ENCODE assay signal across 37 cellular contexts in genomic region chr9:97243606-97244005, GRCh38.
"Had no signal": no experiment of that assay in that cellular context is flagged by ENCODE, and none has a peak within 500 bp of the region (broad histone marks: within the 10 kb centered on the region; RNA-seq: fewer than 3 reads in every experiment).

No MANE protein-coding gene starts in this region.

- H3K36me3 ChIP-seq: brain microvascular endothelial cell, Peyer's patch had no signal

- H3K36me3 Mint-ChIP-seq: activated naive CD8-positive, alpha-beta T cell treated with anti-CD3 and anti-CD28 coated beads for 36 hours had no signal

- H3K27me3 Mint-ChIP-seq: activated B cell treated with CpG ODN at 0.5 μM for 24 hours; activated CD4-positive, alpha-beta memory T cell treated with anti-CD3 and anti-CD28 coated beads, Interleukin-2, amount 10 ng/mL, durations not matched to agents 7 days and 5 days; activated CD8-positive, alpha-beta memory T cell treated with anti-CD3 and anti-CD28 coated beads, Interleukin-2, amount 10 ng/mL, durations not matched to agents 7 days and 5 days; activated naive CD8-positive, alpha-beta T cell treated with anti-CD3 and anti-CD28 coated beads for 36 hours; activated T-helper 17 cell treated with anti-CD3 and anti-CD28 coated beads, Interleukin-2, amount 50 U/mL, for 72 hours; central memory CD8-positive, alpha-beta T cell had no signal

- H3K27me3 ChIP-seq: brain microvascular endothelial cell, Peyer's patch had no signal

- H3K4me3 Mint-ChIP-seq: activated B cell treated with CpG ODN at 0.5 μM for 24 hours; activated CD4-positive, alpha-beta memory T cell treated with anti-CD3 and anti-CD28 coated beads, Interleukin-2, amount 10 ng/mL, durations not matched to agents 7 days and 5 days; activated CD8-positive, alpha-beta memory T cell treated with anti-CD3 and anti-CD28 coated beads, Interleukin-2, amount 10 ng/mL, durations not matched to agents 7 days and 5 days; activated naive CD8-positive, alpha-beta T cell treated with anti-CD3 and anti-CD28 coated beads for 36 hours; activated T-cell treated with anti-CD3 and anti-CD28 coated beads, Interleukin-2, amount 50 U/mL, for 72 hours; activated T-helper 17 cell treated with anti-CD3 and anti-CD28 coated beads, Interleukin-2, amount 50 U/mL, for 72 hours; central memory CD8-positive, alpha-beta T cell; T-helper 1 cell treated with Interleukin-12 subunit alpha and Interleukin-12 subunit beta and Interleukin-4 antibody, amounts not matched to agents 30 μg/mL and 1 μg/mL, for 36 hours; T-helper 2 cell treated with Interferon-gamma antibody and Interleukin-4, amounts not matched to agents 5 μg/mL and 100 μg/mL, for 36 hours had no signal

- H3K9me3 Mint-ChIP-seq: activated B cell treated with CpG ODN at 0.5 μM for 24 hours; activated CD4-positive, alpha-beta memory T cell treated with anti-CD3 and anti-CD28 coated beads, Interleukin-2, amount 10 ng/mL, durations not matched to agents 7 days and 5 days; activated naive CD8-positive, alpha-beta T cell treated with anti-CD3 and anti-CD28 coated beads for 36 hours; activated T-cell treated with anti-CD3 and anti-CD28 coated beads, Interleukin-2, amount 50 U/mL, for 72 hours; activated T-helper 17 cell treated with anti-CD3 and anti-CD28 coated beads, Interleukin-2, amount 50 U/mL, for 72 hours; central memory CD8-positive, alpha-beta T cell; T-helper 1 cell treated with Interleukin-12 subunit alpha and Interleukin-12 subunit beta and Interleukin-4 antibody, amounts not matched to agents 30 μg/mL and 1 μg/mL, for 36 hours; T-helper 2 cell treated with Interferon-gamma antibody and Interleukin-4, amounts not matched to agents 5 μg/mL and 100 μg/mL, for 36 hours had no signal

- H3K4me3 ChIP-seq: Peyer's patch had no signal

- ATAC-seq: activated CD8-positive, alpha-beta memory T cell treated with anti-CD3 and anti-CD28 coated beads, Interleukin-2, amount 10 ng/mL, durations not matched to agents 7 days and 5 days; activated T-cell treated with anti-CD3 and anti-CD28 coated beads, Interleukin-2, amount 50 U/mL, for 72 hours; activated T-helper 17 cell treated with anti-CD3 and anti-CD28 coated beads, Interleukin-2, amount 50 U/mL, for 72 hours; PC-3; Right ventricle myocardium inferior had no signal

- H3K27ac ChIP-seq: brain microvascular endothelial cell, Peyer's patch, RWPE1, VCaP had no signal

- H3K9me3 ChIP-seq: Peyer's patch had no signal

- DNase-seq: activated B cell treated with CpG ODN at 0.5 μM for 24 hours; activated CD4-positive, alpha-beta memory T cell treated with anti-CD3 and anti-CD28 coated beads, Interleukin-2, amount 10 ng/mL, durations not matched to agents 7 days and 5 days; activated CD4-positive, alpha-beta T cell treated with anti-CD3 and anti-CD28 coated beads for 4 hours; activated CD4-positive, CD25-positive, alpha-beta regulatory T cell treated with anti-CD3 and anti-CD28 coated beads, Interleukin-2, amount 50 U/mL, for 72 hours; activated CD8-positive, alpha-beta memory T cell treated with anti-CD3 and anti-CD28 coated beads for 24 hours; activated CD8-positive, alpha-beta memory T cell treated with anti-CD3 and anti-CD28 coated beads, Interleukin-2, amount 10 ng/mL, durations not matched to agents 7 days and 5 days; activated CD8-positive, alpha-beta memory T cell treated with anti-CD3 and anti-CD28 coated beads, Interleukin-2, amount 50 U/mL, for 48 hours; activated effector memory CD4-positive, alpha-beta T cell treated with anti-CD3 and anti-CD28 coated beads, Interleukin-2, amount 50 U/mL, for 16 hours; activated naive CD4-positive, alpha-beta T cell; activated naive CD4-positive, alpha-beta T cell treated with anti-CD3 and anti-CD28 coated beads, Interleukin-2, amount 50 U/mL, for 16 hours; activated naive CD8-positive, alpha-beta T cell treated with anti-CD3 and anti-CD28 coated beads for 36 hours; activated T-cell treated with anti-CD3 and anti-CD28 coated beads, Interleukin-2, amount 50 U/mL, for 72 hours; amniotic stem cell; aorta; brain microvascular endothelial cell; MM.1S; MV-4-11; NCI-H1092; NCI-H1436 treated with DMSO at 0.1 percent for 48 hours; NCI-H187; NCI-H2029 treated with DMSO at 0.1 percent for 48 hours; NCI-H2107; NCI-H2171; NCI-H510A; NCI-H526; NCI-H748 treated with DMSO at 0.1 percent for 48 hours; NK-92 treated with Interleukin-12 subunit alpha and Interleukin-12 subunit beta, amount 100 ng/mL, for 24 hours; PC-3; Peyer's patch; SIG-M5 had no signal
